ENCODE assay signal across 23 cellular contexts in the genomic region with DNA sequence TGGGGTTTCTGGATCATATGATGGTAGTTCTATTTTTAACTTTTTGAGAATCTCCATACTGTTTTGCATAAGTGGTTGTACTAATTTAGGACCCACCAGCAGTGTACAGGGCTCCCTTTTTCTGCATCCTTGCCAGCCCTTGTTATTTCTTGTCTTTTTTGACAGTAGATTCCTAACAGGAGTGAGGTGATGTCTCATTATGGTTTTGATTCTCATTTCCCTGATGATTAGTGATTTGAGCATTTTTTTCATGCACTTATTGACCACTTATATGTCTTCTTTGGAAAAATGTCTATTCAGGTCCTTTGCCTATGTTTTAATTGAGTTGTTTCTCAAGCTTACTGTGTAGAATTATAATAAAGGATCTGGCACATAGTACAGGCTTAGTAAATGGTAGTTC.
"Had no signal": no experiment of that assay in that cellular context is flagged by ENCODE, and none has a peak within 500 bp of the region (broad histone marks: within the 10 kb centered on the region; RNA-seq: fewer than 3 reads in every experiment).

No MANE protein-coding gene starts in this region.

- H3K27me3 ChIP-seq: adrenal gland, gastrocnemius medialis, heart left ventricle, neural progenitor cell, right atrium auricular region, stomach, vagina had no signal

- H3K36me3 ChIP-seq: adrenal gland, gastrocnemius medialis, heart left ventricle, neural progenitor cell, right atrium auricular region, stomach, vagina had no signal

- H3K9me3 Mint-ChIP-seq: activated CD4-positive, alpha-beta memory T cell treated with anti-CD3 and anti-CD28 coated beads for 36 hours; activated naive CD4-positive, alpha-beta T cell treated with anti-CD3 and anti-CD28 coated beads, Interleukin-2, amount 50 U/mL, for 72 hours; activated T-helper 1 cell treated with anti-CD3 and anti-CD28 coated beads, Interleukin-12 subunit alpha, Interleukin-12 subunit beta, Interleukin-2, Interleukin-4 antibody, amounts not matched to agents 30 ng/mL and 10 ng/mL and 1 ng/mL, durations not matched to agents 14 hours and 24 hours and 36 hours; neural progenitor cell had no signal

- H3K27ac ChIP-seq: adrenal gland, gastrocnemius medialis, heart left ventricle, neural progenitor cell, right atrium auricular region, stomach, vagina had no signal

- H3K4me3 ChIP-seq: adrenal gland, gastrocnemius medialis, heart left ventricle, mucosa of descending colon, neural progenitor cell, right atrium auricular region, stomach, vagina had no signal

- ATAC-seq: activated CD4-positive, alpha-beta T cell treated with anti-CD3 and anti-CD28 coated beads for 36 hours; activated naive CD4-positive, alpha-beta T cell treated with anti-CD3 and anti-CD28 coated beads, Interleukin-2, amount 50 U/mL, for 72 hours; gastrocnemius medialis; heart left ventricle; left ventricle myocardium superior; mucosa of descending colon; naive thymus-derived CD4-positive, alpha-beta T cell; WTC11 had no signal

- H2AFZ ChIP-seq: neural progenitor cell had no signal

- H3K9ac ChIP-seq: neural progenitor cell had no signal

- H3K9me3 ChIP-seq: adrenal gland, gastrocnemius medialis, mucosa of descending colon, right atrium auricular region, stomach, vagina had no signal

- DNase-seq: activated CD4-positive, alpha-beta memory T cell treated with anti-CD3 and anti-CD28 coated beads for 36 hours; activated CD4-positive, alpha-beta T cell treated with anti-CD3 and anti-CD28 coated beads for 36 hours; activated gamma-delta T cell treated with Interleukin-2 at 50 U/mL for 16 hours; activated T-cell treated with anti-CD3 and anti-CD28 coated beads for 4 hours; adrenal gland; gastrocnemius medialis; heart left ventricle; left ventricle myocardium superior; mucosa of descending colon; naive thymus-derived CD4-positive, alpha-beta T cell; small intestine; stimulated activated CD4-positive, alpha-beta T cell treated with anti-CD3 and anti-CD28 coated beads, Interleukin-15, amount 100 ng/mL, for 24 hours; stimulated activated CD4-positive, alpha-beta T cell treated with anti-CD3 and anti-CD28 coated beads, Interleukin-2, amount 100 ng/mL, for 48 hours; stomach; trophoblast cell had no signal

- H3K27ac Mint-ChIP-seq: activated CD4-positive, alpha-beta memory T cell treated with anti-CD3 and anti-CD28 coated beads for 36 hours; activated CD4-positive, alpha-beta T cell treated with anti-CD3 and anti-CD28 coated beads for 36 hours; activated naive CD4-positive, alpha-beta T cell treated with anti-CD3 and anti-CD28 coated beads, Interleukin-2, amount 50 U/mL, for 72 hours; activated T-helper 1 cell treated with anti-CD3 and anti-CD28 coated beads, Interleukin-12 subunit alpha, Interleukin-12 subunit beta, Interleukin-2, Interleukin-4 antibody, amounts not matched to agents 30 ng/mL and 10 ng/mL and 1 ng/mL, durations not matched to agents 14 hours and 24 hours and 36 hours; memory B cell; naive thymus-derived CD4-positive, alpha-beta T cell; neural progenitor cell; progenitor cell of endocrine pancreas; WTC11 had no signal

- FAIRE-seq: small intestine had no signal

- H3K4me1 ChIP-seq: adrenal gland, gastrocnemius medialis, heart left ventricle, neural progenitor cell, right atrium auricular region, vagina had no signal

- H3K4me2 ChIP-seq: neural progenitor cell had no signal

- H3K36me3 Mint-ChIP-seq: activated CD4-positive, alpha-beta memory T cell treated with anti-CD3 and anti-CD28 coated beads for 36 hours; neural progenitor cell; WTC11 had no signal

- H3K27me3 Mint-ChIP-seq: activated CD4-positive, alpha-beta memory T cell treated with anti-CD3 and anti-CD28 coated beads for 36 hours; activated CD4-positive, alpha-beta T cell treated with anti-CD3 and anti-CD28 coated beads for 36 hours; memory B cell; naive thymus-derived CD4-positive, alpha-beta T cell had no signal

- H3K4me3 Mint-ChIP-seq: activated CD4-positive, alpha-beta memory T cell treated with anti-CD3 and anti-CD28 coated beads for 36 hours; activated CD4-positive, alpha-beta T cell treated with anti-CD3 and anti-CD28 coated beads for 36 hours; activated T-helper 1 cell treated with anti-CD3 and anti-CD28 coated beads, Interleukin-12 subunit alpha, Interleukin-12 subunit beta, Interleukin-2, Interleukin-4 antibody, amounts not matched to agents 30 ng/mL and 10 ng/mL and 1 ng/mL, durations not matched to agents 14 hours and 24 hours and 36 hours; memory B cell; naive thymus-derived CD4-positive, alpha-beta T cell; neural progenitor cell; WTC11 had no signal
